1 cellular context compared by ENCODE assay signal in the genomic region with DNA sequence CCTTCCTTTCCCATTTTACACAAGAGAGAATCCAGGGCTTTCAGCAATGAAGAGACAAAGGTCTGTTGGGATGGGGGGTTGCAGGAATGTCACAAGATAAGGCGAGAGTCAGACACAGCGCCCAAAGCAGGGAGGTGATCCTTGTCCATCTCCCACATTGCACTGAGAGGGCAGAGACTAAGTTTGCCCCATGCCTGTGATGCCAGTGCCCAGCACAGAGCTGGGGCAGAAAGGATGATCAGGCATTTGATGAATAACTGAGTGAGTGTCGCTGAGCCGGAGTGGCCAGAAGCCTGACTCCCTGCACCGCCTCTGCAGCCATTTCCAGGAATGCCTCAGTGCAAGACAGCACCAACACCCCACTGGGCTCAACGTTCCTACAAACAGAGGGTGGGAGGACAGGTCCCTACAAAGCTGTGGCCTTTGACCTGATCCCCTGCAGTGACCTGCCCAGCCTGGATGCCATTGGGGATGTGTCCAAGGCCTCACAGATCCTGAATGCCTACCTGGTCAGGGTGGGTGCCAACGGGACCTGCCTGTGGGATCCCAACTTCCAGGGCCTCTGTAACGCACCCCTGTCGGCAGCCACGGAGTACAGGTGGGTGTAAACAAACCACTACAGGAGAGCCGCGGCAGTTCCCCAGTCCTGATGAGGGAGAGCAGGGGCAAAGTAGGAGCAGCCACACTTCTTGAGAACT.
TF ChIP-seq lines count a peak whose summit lies in the region.

No MANE protein-coding gene starts in this region.

TF ChIP-seq in HepG2, 621 proteins besides CTCF, POLR2A, EP300 and RAD21 (continued from another document and continues in another):
- TF ChIP-seq, protein P1, sequence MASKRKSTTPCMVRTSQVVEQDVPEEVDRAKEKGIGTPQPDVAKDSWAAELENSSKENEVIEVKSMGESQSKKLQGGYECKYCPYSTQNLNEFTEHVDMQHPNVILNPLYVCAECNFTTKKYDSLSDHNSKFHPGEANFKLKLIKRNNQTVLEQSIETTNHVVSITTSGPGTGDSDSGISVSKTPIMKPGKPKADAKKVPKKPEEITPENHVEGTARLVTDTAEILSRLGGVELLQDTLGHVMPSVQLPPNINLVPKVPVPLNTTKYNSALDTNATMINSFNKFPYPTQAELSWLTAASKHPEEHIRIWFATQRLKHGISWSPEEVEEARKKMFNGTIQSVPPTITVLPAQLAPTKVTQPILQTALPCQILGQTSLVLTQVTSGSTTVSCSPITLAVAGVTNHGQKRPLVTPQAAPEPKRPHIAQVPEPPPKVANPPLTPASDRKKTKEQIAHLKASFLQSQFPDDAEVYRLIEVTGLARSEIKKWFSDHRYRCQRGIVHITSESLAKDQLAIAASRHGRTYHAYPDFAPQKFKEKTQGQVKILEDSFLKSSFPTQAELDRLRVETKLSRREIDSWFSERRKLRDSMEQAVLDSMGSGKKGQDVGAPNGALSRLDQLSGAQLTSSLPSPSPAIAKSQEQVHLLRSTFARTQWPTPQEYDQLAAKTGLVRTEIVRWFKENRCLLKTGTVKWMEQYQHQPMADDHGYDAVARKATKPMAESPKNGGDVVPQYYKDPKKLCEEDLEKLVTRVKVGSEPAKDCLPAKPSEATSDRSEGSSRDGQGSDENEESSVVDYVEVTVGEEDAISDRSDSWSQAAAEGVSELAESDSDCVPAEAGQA (IDR thresholded peaks at IDR 0.05; ENCODE audit: low read depth) = no peak
- TF ChIP-seq, protein P1 (CRISPR knock-in tag; IDR thresholded peaks at IDR 0.05; ENCODE audit: borderline replicate concordance) = no peak
- TF ChIP-seq ZNF337 (CRISPR knock-in tag; IDR thresholded peaks at IDR 0.05; ENCODE audit: borderline replicate concordance, low read depth) (no peak), CSRNP1 (CRISPR knock-in tag; IDR thresholded peaks at IDR 0.05) (peak; percentile 70; the same call in 1 of the 2 replicates), FOXO1 (CRISPR knock-in tag; IDR thresholded peaks at IDR 0.05) (no peak), ZNF138 (CRISPR knock-in tag; IDR thresholded peaks at IDR 0.05; ENCODE audit: low read depth) (0 out of 2 replicates have a peak, but pooled peaks have one; percentile 27), ZC3H13 (CRISPR knock-in tag; IDR thresholded peaks at IDR 0.05) (no peak), ZNF468 (CRISPR knock-in tag; IDR thresholded peaks at IDR 0.05) (no peak), POGK (CRISPR knock-in tag; conservative IDR thresholded peaks at IDR 0.05) (0 out of 2 replicates have a peak, but pooled peaks have one; percentile 33), EZH2 (conservative IDR thresholded peaks at IDR 0.05; ENCODE audit: low read depth, low read length) (no peak), ZBTB20 (CRISPR knock-in tag; IDR thresholded peaks at IDR 0.05; ENCODE audit: borderline replicate concordance, low read depth) (no peak), FOSL1 (CRISPR knock-in tag; IDR thresholded peaks at IDR 0.05; ENCODE audit: borderline replicate concordance) (no peak), PCBP2 (optimal IDR thresholded peaks at IDR 0.05; ENCODE audit: low read depth, low read length, poor library complexity, severe bottlenecking) (no peak), SIX1 (CRISPR knock-in tag; IDR thresholded peaks at IDR 0.05; ENCODE audit: borderline replicate concordance) (no peak), ZNF160 (CRISPR knock-in tag; IDR thresholded peaks at IDR 0.05) (no peak), PHF21A (CRISPR knock-in tag; IDR thresholded peaks at IDR 0.05) (peak; percentile 78), CC2D1A (CRISPR knock-in tag; IDR thresholded peaks at IDR 0.05) (no peak), ZSCAN22 (CRISPR knock-in tag; IDR thresholded peaks at IDR 0.05) (no peak), ZNF75D (CRISPR knock-in tag; IDR thresholded peaks at IDR 0.05; ENCODE audit: borderline replicate concordance) (no peak), ZNF709 (CRISPR knock-in tag; IDR thresholded peaks at IDR 0.05) (no peak), SMC3 (IDR thresholded peaks at IDR 0.05; ENCODE audit: low read length) (no peak), TFAP4 (IDR thresholded peaks at IDR 0.05; ENCODE audit: borderline replicate concordance, low read depth) (no peak), NFKB2 (CRISPR knock-in tag; IDR thresholded peaks at IDR 0.05; ENCODE audit: borderline replicate concordance) (no peak), ZFP36L1 (CRISPR knock-in tag; IDR thresholded peaks at IDR 0.05) (no peak), THAP9 (CRISPR knock-in tag; IDR thresholded peaks at IDR 0.05; ENCODE audit: borderline replicate concordance) (peak; percentile 50; the same call in 1 of the 2 replicates), FIP1L1 (IDR thresholded peaks at IDR 0.05; ENCODE audit: borderline replicate concordance, insufficient read depth, low read depth, low read length) (no peak), ZBTB44 (CRISPR knock-in tag; IDR thresholded peaks at IDR 0.05) (no peak), GPN1 (CRISPR knock-in tag; IDR thresholded peaks at IDR 0.05; ENCODE audit: borderline replicate concordance) (no peak)
- TF ChIP-seq, protein P2, sequence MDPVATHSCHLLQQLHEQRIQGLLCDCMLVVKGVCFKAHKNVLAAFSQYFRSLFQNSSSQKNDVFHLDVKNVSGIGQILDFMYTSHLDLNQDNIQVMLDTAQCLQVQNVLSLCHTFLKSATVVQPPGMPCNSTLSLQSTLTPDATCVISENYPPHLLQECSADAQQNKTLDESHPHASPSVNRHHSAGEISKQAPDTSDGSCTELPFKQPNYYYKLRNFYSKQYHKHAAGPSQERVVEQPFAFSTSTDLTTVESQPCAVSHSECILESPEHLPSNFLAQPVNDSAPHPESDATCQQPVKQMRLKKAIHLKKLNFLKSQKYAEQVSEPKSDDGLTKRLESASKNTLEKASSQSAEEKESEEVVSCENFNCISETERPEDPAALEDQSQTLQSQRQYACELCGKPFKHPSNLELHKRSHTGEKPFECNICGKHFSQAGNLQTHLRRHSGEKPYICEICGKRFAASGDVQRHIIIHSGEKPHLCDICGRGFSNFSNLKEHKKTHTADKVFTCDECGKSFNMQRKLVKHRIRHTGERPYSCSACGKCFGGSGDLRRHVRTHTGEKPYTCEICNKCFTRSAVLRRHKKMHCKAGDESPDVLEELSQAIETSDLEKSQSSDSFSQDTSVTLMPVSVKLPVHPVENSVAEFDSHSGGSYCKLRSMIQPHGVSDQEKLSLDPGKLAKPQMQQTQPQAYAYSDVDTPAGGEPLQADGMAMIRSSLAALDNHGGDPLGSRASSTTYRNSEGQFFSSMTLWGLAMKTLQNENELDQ (CRISPR knock-in tag; IDR thresholded peaks at IDR 0.05; ENCODE audit: borderline replicate concordance) = no peak
- TF ChIP-seq, protein P3, sequence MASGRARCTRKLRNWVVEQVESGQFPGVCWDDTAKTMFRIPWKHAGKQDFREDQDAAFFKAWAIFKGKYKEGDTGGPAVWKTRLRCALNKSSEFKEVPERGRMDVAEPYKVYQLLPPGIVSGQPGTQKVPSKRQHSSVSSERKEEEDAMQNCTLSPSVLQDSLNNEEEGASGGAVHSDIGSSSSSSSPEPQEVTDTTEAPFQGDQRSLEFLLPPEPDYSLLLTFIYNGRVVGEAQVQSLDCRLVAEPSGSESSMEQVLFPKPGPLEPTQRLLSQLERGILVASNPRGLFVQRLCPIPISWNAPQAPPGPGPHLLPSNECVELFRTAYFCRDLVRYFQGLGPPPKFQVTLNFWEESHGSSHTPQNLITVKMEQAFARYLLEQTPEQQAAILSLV (CRISPR knock-in tag; IDR thresholded peaks at IDR 0.05; ENCODE audit: borderline replicate concordance) = no peak
- TF ChIP-seq, protein P4, sequence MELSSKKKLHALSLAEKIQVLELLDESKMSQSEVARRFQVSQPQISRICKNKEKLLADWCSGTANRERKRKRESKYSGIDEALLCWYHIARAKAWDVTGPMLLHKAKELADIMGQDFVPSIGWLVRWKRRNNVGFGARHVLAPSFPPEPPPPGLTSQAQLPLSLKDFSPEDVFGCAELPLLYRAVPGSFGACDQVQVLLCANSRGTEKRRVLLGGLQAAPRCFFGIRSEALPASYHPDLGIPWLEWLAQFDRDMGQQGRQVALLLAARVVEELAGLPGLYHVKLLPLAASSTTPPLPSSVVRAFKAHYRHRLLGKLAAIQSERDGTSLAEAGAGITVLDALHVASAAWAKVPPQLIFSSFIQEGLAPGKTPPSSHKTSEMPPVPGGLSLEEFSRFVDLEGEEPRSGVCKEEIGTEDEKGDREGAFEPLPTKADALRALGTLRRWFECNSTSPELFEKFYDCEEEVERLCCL (CRISPR knock-in tag; IDR thresholded peaks at IDR 0.05; ENCODE audit: borderline replicate concordance) = no peak
